21 cellular contexts compared by ENCODE assay signal in genomic region chr4:169202878-169203277, GRCh38.
DNase-seq lines count a peak whose midpoint lies in the region; ATAC-seq, FAIRE-seq and TF ChIP-seq lines count a peak whose summit lies in the region.
"Had no signal": no experiment of that assay in that cellular context is flagged by ENCODE, and none has a peak within 500 bp of the region (broad histone marks: within the 10 kb centered on the region; RNA-seq: fewer than 3 reads in every experiment).

No MANE protein-coding gene starts in this region.

- H3K27ac ChIP-seq in 22Rv1 (peak overlapping the region; percentile 62), HEK293 (ENCODE audit: extremely low read depth, low read depth, low read length) (no peak overlapping the region), caudate nucleus (ENCODE audit: low read depth, low read length) (peak overlapping the region; percentile 53), pancreas (peak overlapping the region in 3 of 4 donors; percentile 2 to 59 (median 29))
- H3K27ac ChIP-seq: HL-60, Peyer's patch, SJSA1 had no signal

- intact Hi-C loops in pancreas (cut with DNase I) = no loop called here

- DNase-seq in caudate nucleus (lab: John Stamatoyannopoulos, UW) = no peak
- no peak for DNase-seq in pancreas
- DNase-seq in DMS79 (lab: John Stamatoyannopoulos, UW) = no peak
- no peak for DNase-seq in D341Med (ENCODE audit: low spot score)
- no peak for DNase-seq in midbrain (lab: John Stamatoyannopoulos, UW)
- DNase-seq: C1 segment of cervical spinal cord; CD8-positive, alpha-beta memory T cell; DMS79 treated with DMSO at 0.1 percent for 48 hours; H7; Kasumi-1; MM.1S; NCI-H1092 treated with DMSO at 0.1 percent for 48 hours; NCI-H146; NCI-H748 treated with DMSO at 0.1 percent for 48 hours; NK-92 treated with Interleukin-12 subunit alpha and Interleukin-12 subunit beta, amount 100 ng/mL, for 24 hours; Peyer's patch had no signal

- CTCF ChIA-PET in HEK293 (lab: Yijun Ruan, JAX) = interaction anchor here (0.6 kb wide), 1 partner anchor 344 kb away, joined by 4 read pairs; no protein-coding TSS in a partner anchor

- H3K36me3 ChIP-seq in HEK293 (ENCODE audit: control insufficient read depth in 2 of 2, insufficient read depth in 1 of 2, low read length in 2 of 2) = no peaks in the 10 kb centered on the region
- H3K36me3 ChIP-seq in pancreas = no peaks in the 10 kb centered on the region
- H3K36me3 ChIP-seq: Peyer's patch had no signal

- no peak for TF ChIP-seq CTCF in 22Rv1 (IDR thresholded peaks at IDR 0.05)
- no peak for TF ChIP-seq CTCF in HEK293 (tag by site-specific recombination; IDR thresholded peaks at IDR 0.05)
- TF ChIP-seq CTCF in pancreas (IDR thresholded peaks at IDR 0.05) = no peak

- ATAC-seq in pancreas (no peak), GM18519 (IDR thresholded peaks at IDR 0.05; ENCODE audit: low FRiP score, unreplicated experiment) (no peak)

- FAIRE-seq in pancreas (lab: Jason Lieb, UNC) = no peak

- POLR2A ChIA-PET in HEK293 (lab: Yijun Ruan, JAX) = interaction anchor here (1.5 kb wide), 1 partner anchor 52 kb away, joined by 3 read pairs; no protein-coding TSS in a partner anchor

- peaks cover 28% of the 10 kb centered on the region for H3K4me1 ChIP-seq in HEK293 (ENCODE audit: control insufficient read depth, insufficient read depth, low read length)
- peaks cover 18 to 43% (median 43%) of the 10 kb centered on the region in 3 donors for H3K4me1 ChIP-seq in pancreas

- no peaks in the 10 kb centered on the region for H3K9me3 ChIP-seq in HEK293 (ENCODE audit: control insufficient read depth, insufficient read depth, low read depth, low read length)
- no peaks in the 10 kb centered on the region for H3K9me3 ChIP-seq in pancreas
- H3K9me3 ChIP-seq: Peyer's patch, SJSA1 had no signal

- WGBS in pancreas, 2 donors = 47 to 56% methylated on average over 1 of the region's 1 CpG

- no peaks in the 10 kb centered on the region for H3K27me3 ChIP-seq in pancreas
- H3K27me3 ChIP-seq: Peyer's patch, SJSA1 had no signal

- H3K4me3 ChIP-seq in HEK293 (ENCODE audit: low read depth, low read length) (no peak overlapping the region), pancreas (no peak overlapping the region)
- H3K4me3 ChIP-seq: Peyer's patch, SJSA1 had no signal

TF ChIP-seq in HEK293, 187 proteins besides CTCF, POLR2A, EP300 and RAD21:
- TF ChIP-seq ZNF239 (tag by site-specific recombination; IDR thresholded peaks at IDR 0.05) (0 out of 2 replicates have a peak, but pooled peaks have one; percentile 51), ZNF600 (tag by site-specific recombination; IDR thresholded peaks at IDR 0.05) (no peak)
TF ChIP-seq in HEK293: peak in this region for 1.
